In genomic region chr22:23215294-23216204, GRCh38 we compare ENCODE assay signal across 9 cellular contexts. TPM values are rescaled to one million over a fixed set of nuclear protein-coding genes. Genes with fewer than 3 reads are reported as not detected.
A peak's percentile ranks its signal among the peaks of the same experiment; 100 is the strongest.
DNase-seq lines count a peak whose midpoint lies in the region; ATAC-seq and TF ChIP-seq lines count a peak whose summit lies in the region.
"Had no signal": no experiment of that assay in that cellular context is flagged by ENCODE, and none has a peak within 500 bp of the region (broad histone marks: within the 10 kb centered on the region; RNA-seq: fewer than 3 reads in every experiment).

No MANE protein-coding gene starts in this region.

- intact Hi-C loops in aorta (cut with DNase I): loop anchor here in 1 of 2 donors (5.0 kb wide), 2 partner anchors 33 to 42 kb away; partner anchors contain the start of gene BCR

- H3K4me1 ChIP-seq in aorta (ENCODE audit: control insufficient read depth in 1 of 2, insufficient read depth in 2 of 2, low read length in 2 of 2): peaks cover 4 to 8% of the 10 kb centered on the region in 2 donors

- peak overlapping the region in 1 of 2 donors; percentile 17 for H3K27ac ChIP-seq in aorta (ENCODE audit: low read depth in 1 of 2, low read length in 2 of 2)

- no peaks in the 10 kb centered on the region for H3K36me3 ChIP-seq in aorta (ENCODE audit: control insufficient read depth in 1 of 2, insufficient read depth in 2 of 2, low read length in 1 of 2)

- H3K27ac Mint-ChIP-seq in activated naive CD4-positive, alpha-beta T cell treated with anti-CD3 and anti-CD28 coated beads, Interleukin-2, amount 50 U/mL, for 72 hours: peak overlapping the region; percentile 91 to 99
- no peak overlapping the region for H3K27ac Mint-ChIP-seq in mesothelial cell of epicardium

- 31 to 32% methylated on average over 12 of the region's 12 CpGs for WGBS in aorta, 2 donors

- no peaks in the 10 kb centered on the region for H3K9me3 Mint-ChIP-seq in activated naive CD4-positive, alpha-beta T cell treated with anti-CD3 and anti-CD28 coated beads, Interleukin-2, amount 50 U/mL, for 72 hours
- H3K9me3 Mint-ChIP-seq in mesothelial cell of epicardium: no peaks in the 10 kb centered on the region

- DNase-seq in stimulated activated CD4-positive, alpha-beta T cell treated with anti-CD3 and anti-CD28 coated beads, Interleukin-15, amount 100 ng/mL, for 24 hours: peak; percentile 35
- no peak for DNase-seq in stimulated activated CD4-positive, alpha-beta T cell treated with anti-CD3 and anti-CD28 coated beads, Interleukin-12 subunit alpha, Interleukin-12 subunit beta, amount 100 ng/mL, for 4 hours
- DNase-seq in activated naive CD4-positive, alpha-beta T cell treated with anti-CD3 and anti-CD28 coated beads, Interleukin-2, amount 50 U/mL, for 72 hours (ENCODE audit: low spot score in 2 of 2): peak in 1 of 2 donors; percentile 22
- DNase-seq in iris pigment epithelial cell (ENCODE audit: low read depth): peak; percentile 57
- peak; percentile 57 to 74 for DNase-seq in aorta
- DNase-seq in mesothelial cell of epicardium (ENCODE audit: low spot score in 2 of 2, unreplicated experiment in 2 of 2): no peak
- DNase-seq: NCI-H2107 had no signal

- peak in 1 of 2 donors; percentile 3 for ATAC-seq in activated naive CD4-positive, alpha-beta T cell treated with anti-CD3 and anti-CD28 coated beads, Interleukin-2, amount 50 U/mL, for 72 hours
- ATAC-seq in aorta (ENCODE audit: low FRiP score) (peak; percentile 39), GM19324 (IDR thresholded peaks at IDR 0.05; ENCODE audit: low FRiP score, unreplicated experiment) (no peak), GM21360 (IDR thresholded peaks at IDR 0.05; ENCODE audit: unreplicated experiment) (no peak)

- H3K36me3 Mint-ChIP-seq in activated naive CD4-positive, alpha-beta T cell treated with anti-CD3 and anti-CD28 coated beads, Interleukin-2, amount 50 U/mL, for 72 hours: no peaks in the 10 kb centered on the region
- H3K36me3 Mint-ChIP-seq in mesothelial cell of epicardium: no peaks in the 10 kb centered on the region

- no peaks in the 10 kb centered on the region for H3K27me3 Mint-ChIP-seq in mesothelial cell of epicardium (ENCODE audit: low read depth)

- no peaks in the 10 kb centered on the region for H3K9me3 ChIP-seq in aorta (ENCODE audit: control insufficient read depth, low read length)

- no peaks in the 10 kb centered on the region for H3K27me3 ChIP-seq in aorta (ENCODE audit: control insufficient read depth in 1 of 2, insufficient read depth in 2 of 2, low read length in 1 of 2)

- H3K4me3 ChIP-seq in aorta (ENCODE audit: low read length in 2 of 2): no peak overlapping the region

- peaks cover 35% of the 10 kb centered on the region for H3K4me1 Mint-ChIP-seq in mesothelial cell of epicardium

- H3K4me3 Mint-ChIP-seq in mesothelial cell of epicardium: no peak overlapping the region

- TF ChIP-seq CTCF in mesothelial cell of epicardium (IDR thresholded peaks at IDR 0.05; ENCODE audit: unreplicated experiment): no peak

RNA-seq across cellular contexts. Expression of gene BCR, which starts 35.2 kb away (rescaled TPM):
- 10 to 100 TPM; 44.9 to 63.7 TPM for total RNA-seq in activated naive CD4-positive, alpha-beta T cell treated with anti-CD3 and anti-CD28 coated beads, Interleukin-2, amount 50 U/mL, for 72 hours
- 100 to 1,000 TPM; 113 to 120 TPM for total RNA-seq in aorta
- polyA plus RNA-seq in aorta: 10 to 100 TPM in 1 of 2 donors, 1 to 10 TPM in 1; 5.3 to 30.1 TPM
- 69.6 to 74.6 TPM (median 72.4 TPM) in 3 replicates for total RNA-seq in mesothelial cell of epicardium

Comparison
In these comparisons a context has a peak if more than half of its experiments do, and no peak if none do; other contexts are left out.
1. DNase-seq: peak in stimulated activated CD4-positive, alpha-beta T cell treated with anti-CD3 and anti-CD28 coated beads, Interleukin-15, amount 100 ng/mL, for 24 hours (single experiment), iris pigment epithelial cell (single experiment) and aorta (2 of 2); none in stimulated activated CD4-positive, alpha-beta T cell treated with anti-CD3 and anti-CD28 coated beads, Interleukin-12 subunit alpha, Interleukin-12 subunit beta, amount 100 ng/mL, for 4 hours (single experiment) and mesothelial cell of epicardium (0 of 2).